In genomic region chr2:11477994-11478393, GRCh38 we compare ENCODE assay signal across 8 cellular contexts. TPM values are rescaled to one million over a fixed set of nuclear protein-coding genes. Genes with fewer than 3 reads are reported as not detected.
DNase-seq lines count a peak whose midpoint lies in the region; ATAC-seq and TF ChIP-seq lines count a peak whose summit lies in the region.

No MANE protein-coding gene starts in this region.

- no peak for TF ChIP-seq EP300 in sigmoid colon (IDR thresholded peaks at IDR 0.05)

- H3K27ac ChIP-seq in right atrium auricular region (no peak overlapping the region), sigmoid colon (no peak overlapping the region)

- H3K36me3 ChIP-seq in right atrium auricular region (no peaks in the 10 kb centered on the region), sigmoid colon (no peaks in the 10 kb centered on the region)

- intact Hi-C loops in sigmoid colon (cut with DNase I) = loop anchor here (1.0 to 5.0 kb wide), 3 partner anchors 104 to 301 kb away; no protein-coding TSS in a partner anchor

- H3K27me3 ChIP-seq in right atrium auricular region (no peaks in the 10 kb centered on the region), sigmoid colon (peaks cover 13 to 43% (median 29%) of the 10 kb centered on the region in 3 donors)

- H3K4me1 ChIP-seq in right atrium auricular region (peaks cover 0 to 9% of the 10 kb centered on the region in 2 donors), sigmoid colon (peaks cover 0 to 10% (median 9%) of the 10 kb centered on the region in 4 donors)

- no peak for TF ChIP-seq POLR2A in sigmoid colon (IDR thresholded peaks at IDR 0.05)

- H3K4me3 ChIP-seq in right atrium auricular region = no peak overlapping the region
- no peak overlapping the region for H3K4me3 ChIP-seq in sigmoid colon

- no peak for ATAC-seq in HG03432 (IDR thresholded peaks at IDR 0.05; ENCODE audit: unreplicated experiment)

- 32 to 44% methylated on average over 2 of the region's 2 CpGs for WGBS in sigmoid colon, 2 donors

- peak; percentile 75 to 95 for TF ChIP-seq CTCF in right atrium auricular region (IDR thresholded peaks at IDR 0.05)
- TF ChIP-seq CTCF in sigmoid colon (IDR thresholded peaks at IDR 0.05) = peak; percentile 44 to 82 (median 74)

- no peaks in the 10 kb centered on the region for H3K9me3 ChIP-seq in right atrium auricular region
- no peaks in the 10 kb centered on the region for H3K9me3 ChIP-seq in sigmoid colon

- peak; percentile 73 for DNase-seq in EL
- peak; percentile 59 for DNase-seq in H4 (ENCODE audit: low spot score)
- peak; percentile 65 for DNase-seq in NCI-H1092 treated with DMSO at 0.1 percent for 48 hours (lab: John Stamatoyannopoulos, UW)
- DNase-seq in T-helper 1 cell = peak; percentile 56 to 81 (median 61)
- DNase-seq in anterior cingulate cortex (lab: John Stamatoyannopoulos, UW) = peak in 55 of 58 donors; percentile 28 to 99 (median 77)
- peak; percentile 94 for DNase-seq in right atrium auricular region (ENCODE audit: low spot score)
- DNase-seq in sigmoid colon = peak; percentile 93

RNA-seq across cellular contexts. Expression of gene E2F6, which starts 12.0 kb away (rescaled TPM):
- total RNA-seq in H4 (2014; rRNA removed; shearing (Covaris generic)) = 22.0 and 22.2 TPM in 2 replicates
- total RNA-seq in right atrium auricular region (10 to 100 TPM; 19.1 to 20.2 TPM), sigmoid colon (10 to 100 TPM; 11.8 to 24.2 (median 19.5) TPM)
- 1 to 10 TPM; 3.6 to 5.5 (median 3.9) TPM for polyA plus RNA-seq in sigmoid colon

RNA-seq across cellular contexts. Expression of gene GREB1, which starts 55.9 kb away (rescaled TPM):
- total RNA-seq in H4 (2014; rRNA removed; shearing (Covaris generic)) = 4.2 and 6.6 TPM in 2 replicates
- total RNA-seq in right atrium auricular region (1 to 10 TPM; 3.1 to 7.6 TPM), sigmoid colon (1 to 10 TPM in 3 of 4 donors, under 1 TPM in 1; 0.71 to 2.5 (median 1.6) TPM)
- polyA plus RNA-seq in sigmoid colon = under 1 TPM in 2 of 3 donors, not detected in 1; 0.28 to 0.46 TPM
